In genomic region chrX:76555269-76555668, GRCh38 we compare ENCODE assay signal across 2 cellular contexts.
A peak's percentile ranks its signal among the peaks of the same experiment; 100 is the strongest.
TF ChIP-seq lines count a peak whose summit lies in the region.

No MANE protein-coding gene starts in this region.

TF ChIP-seq in HEK293, 187 proteins besides CTCF, POLR2A, EP300 and RAD21 (continued from another document):
- peak; percentile 69 for TF ChIP-seq SETDB1 (IDR thresholded peaks at IDR 0.05; ENCODE audit: insufficient read length, low read length)
- 0 out of 2 replicates have a peak, but pooled peaks have one; percentile 40 for TF ChIP-seq ZNF626 (tag by site-specific recombination; IDR thresholded peaks at IDR 0.05)
- TF ChIP-seq ZNF280D (tag by site-specific recombination; IDR thresholded peaks at IDR 0.05), result peak; percentile 71; the same call in 1 of the 2 replicates
- TF ChIP-seq TRIM28 (IDR thresholded peaks at IDR 0.05; ENCODE audit: borderline replicate concordance, low read length), result peak; percentile 61; the same call in 1 of the 2 replicates
- no peak for TF ChIP-seq ZNF677 (tag by site-specific recombination; IDR thresholded peaks at IDR 0.05)
- no peak for TF ChIP-seq RBAK (tag by site-specific recombination; IDR thresholded peaks at IDR 0.05)
- no peak for TF ChIP-seq KLF1 (tag by site-specific recombination; IDR thresholded peaks at IDR 0.05)
- no peak for TF ChIP-seq ZNF639 (tag by site-specific recombination; IDR thresholded peaks at IDR 0.05)

TF ChIP-seq in IMR-90, 13 proteins besides CTCF, POLR2A, EP300 and RAD21:
- TF ChIP-seq USF2 (IDR thresholded peaks at IDR 0.05; ENCODE audit: low read depth, low read length), result no peak
